ENCODE assay signal across 1 cellular context in the genomic region with DNA sequence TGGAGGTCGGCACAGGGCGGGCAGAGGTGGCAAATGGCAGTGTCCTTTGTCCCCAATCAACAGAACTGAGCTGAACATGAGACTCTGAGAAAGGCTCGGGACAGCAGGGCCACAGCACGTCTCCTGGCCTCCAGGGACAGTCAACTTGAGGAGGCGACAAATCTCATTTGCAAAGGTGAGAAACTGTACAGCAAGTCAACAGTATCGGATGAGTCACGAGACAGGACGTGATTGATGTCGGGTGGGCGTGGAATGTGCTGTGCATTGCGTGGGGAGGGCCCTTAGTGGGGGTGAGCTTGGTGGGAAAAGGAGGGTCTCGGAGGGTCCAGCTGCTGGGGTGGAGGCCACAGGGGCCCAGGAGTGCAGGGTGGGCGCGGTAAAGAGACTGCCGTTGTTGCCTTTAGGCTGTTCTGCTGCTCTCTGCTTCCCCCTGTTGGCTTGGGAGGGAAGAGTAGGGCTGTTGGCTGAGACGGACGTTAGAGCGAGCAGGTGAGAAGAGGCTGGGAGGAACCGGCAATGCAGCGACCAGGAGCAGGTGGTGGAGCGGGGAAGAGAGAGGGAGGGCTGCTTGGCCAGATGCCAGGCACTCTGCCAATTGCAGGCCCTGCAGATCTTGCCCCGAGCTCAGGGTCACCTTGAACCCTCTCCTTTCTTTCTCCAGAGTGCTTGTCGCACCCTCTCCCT.
TF ChIP-seq lines count a peak whose summit lies in the region.

No MANE protein-coding gene starts in this region.

TF ChIP-seq in HEK293, 187 proteins besides CTCF, POLR2A, EP300 and RAD21 (continued from another document and continues in another):
- TF ChIP-seq, protein P1, sequence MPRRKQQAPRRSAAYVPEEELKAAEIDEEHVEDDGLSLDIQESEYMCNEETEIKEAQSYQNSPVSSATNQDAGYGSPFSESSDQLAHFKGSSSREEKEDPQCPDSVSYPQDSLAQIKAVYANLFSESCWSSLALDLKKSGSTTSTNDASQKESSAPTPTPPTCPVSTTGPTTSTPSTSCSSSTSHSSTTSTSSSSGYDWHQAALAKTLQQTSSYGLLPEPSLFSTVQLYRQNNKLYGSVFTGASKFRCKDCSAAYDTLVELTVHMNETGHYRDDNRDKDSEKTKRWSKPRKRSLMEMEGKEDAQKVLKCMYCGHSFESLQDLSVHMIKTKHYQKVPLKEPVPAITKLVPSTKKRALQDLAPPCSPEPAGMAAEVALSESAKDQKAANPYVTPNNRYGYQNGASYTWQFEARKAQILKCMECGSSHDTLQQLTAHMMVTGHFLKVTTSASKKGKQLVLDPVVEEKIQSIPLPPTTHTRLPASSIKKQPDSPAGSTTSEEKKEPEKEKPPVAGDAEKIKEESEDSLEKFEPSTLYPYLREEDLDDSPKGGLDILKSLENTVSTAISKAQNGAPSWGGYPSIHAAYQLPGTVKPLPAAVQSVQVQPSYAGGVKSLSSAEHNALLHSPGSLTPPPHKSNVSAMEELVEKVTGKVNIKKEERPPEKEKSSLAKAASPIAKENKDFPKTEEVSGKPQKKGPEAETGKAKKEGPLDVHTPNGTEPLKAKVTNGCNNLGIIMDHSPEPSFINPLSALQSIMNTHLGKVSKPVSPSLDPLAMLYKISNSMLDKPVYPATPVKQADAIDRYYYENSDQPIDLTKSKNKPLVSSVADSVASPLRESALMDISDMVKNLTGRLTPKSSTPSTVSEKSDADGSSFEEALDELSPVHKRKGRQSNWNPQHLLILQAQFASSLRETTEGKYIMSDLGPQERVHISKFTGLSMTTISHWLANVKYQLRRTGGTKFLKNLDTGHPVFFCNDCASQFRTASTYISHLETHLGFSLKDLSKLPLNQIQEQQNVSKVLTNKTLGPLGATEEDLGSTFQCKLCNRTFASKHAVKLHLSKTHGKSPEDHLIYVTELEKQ (tag by site-specific recombination; IDR thresholded peaks at IDR 0.05; ENCODE audit: borderline replicate concordance), result peak; percentile 42; the same call in 1 of the 2 replicates
- TF ChIP-seq, protein P2, sequence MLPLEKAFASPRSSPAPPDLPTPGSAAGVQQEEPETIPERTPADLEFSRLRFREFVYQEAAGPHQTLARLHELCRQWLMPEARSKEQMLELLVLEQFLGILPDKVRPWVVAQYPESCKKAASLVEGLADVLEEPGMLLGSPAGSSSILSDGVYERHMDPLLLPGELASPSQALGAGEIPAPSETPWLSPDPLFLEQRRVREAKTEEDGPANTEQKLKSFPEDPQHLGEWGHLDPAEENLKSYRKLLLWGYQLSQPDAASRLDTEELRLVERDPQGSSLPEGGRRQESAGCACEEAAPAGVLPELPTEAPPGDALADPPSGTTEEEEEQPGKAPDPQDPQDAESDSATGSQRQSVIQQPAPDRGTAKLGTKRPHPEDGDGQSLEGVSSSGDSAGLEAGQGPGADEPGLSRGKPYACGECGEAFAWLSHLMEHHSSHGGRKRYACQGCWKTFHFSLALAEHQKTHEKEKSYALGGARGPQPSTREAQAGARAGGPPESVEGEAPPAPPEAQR (tag by site-specific recombination; IDR thresholded peaks at IDR 0.05), result peak; percentile 11; the same call in 1 of the 2 replicates
- TF ChIP-seq ZNF560 (tag by site-specific recombination; IDR thresholded peaks at IDR 0.05; ENCODE audit: borderline replicate concordance) (no peak), SP7 (tag by site-specific recombination; IDR thresholded peaks at IDR 0.05) (peak; percentile 74), ZNF692 (tag by site-specific recombination; IDR thresholded peaks at IDR 0.05) (peak; percentile 62; the same call in 1 of the 2 replicates), REPIN1 (tag by site-specific recombination; IDR thresholded peaks at IDR 0.05; ENCODE audit: low read depth) (0 out of 2 replicates have a peak, but pooled peaks have one; percentile 29), ZBTB7A (tag by site-specific recombination; IDR thresholded peaks at IDR 0.05; ENCODE audit: low read depth) (peak; percentile 75), ZNF341 (tag by site-specific recombination; IDR thresholded peaks at IDR 0.05; ENCODE audit: low read depth) (peak; percentile 81), KLF9 (tag by site-specific recombination; IDR thresholded peaks at IDR 0.05; ENCODE audit: low read depth) (peak; percentile 88), ZNF501 (tag by site-specific recombination; IDR thresholded peaks at IDR 0.05) (peak; percentile 49; the same call in 1 of the 2 replicates), ZBTB6 (tag by site-specific recombination; IDR thresholded peaks at IDR 0.05) (peak; percentile 91), ZNF792 (tag by site-specific recombination; IDR thresholded peaks at IDR 0.05) (0 out of 2 replicates have a peak, but pooled peaks have one; percentile 11), ZBTB48 (tag by site-specific recombination; IDR thresholded peaks at IDR 0.05) (peak; percentile 71), ZBTB8A (tag by site-specific recombination; IDR thresholded peaks at IDR 0.05) (0 out of 2 replicates have a peak, but pooled peaks have one; percentile 12), FEZF1 (tag by site-specific recombination; IDR thresholded peaks at IDR 0.05) (peak; percentile 49; the same call in 1 of the 2 replicates), HOXA7 (CRISPR knock-in tag; IDR thresholded peaks at IDR 0.05; ENCODE audit: borderline replicate concordance) (no peak), SCRT1 (tag by site-specific recombination; IDR thresholded peaks at IDR 0.05; ENCODE audit: borderline replicate concordance) (peak; percentile 82), ZNF335 (tag by site-specific recombination; conservative IDR thresholded peaks at IDR 0.05) (no peak), IKZF3 (tag by site-specific recombination; IDR thresholded peaks at IDR 0.05) (0 out of 2 replicates have a peak, but pooled peaks have one; percentile 22), ZNF610 (tag by site-specific recombination; IDR thresholded peaks at IDR 0.05; ENCODE audit: borderline replicate concordance) (peak; percentile 47; the same call in 1 of the 2 replicates), ZNF146 (tag by site-specific recombination; IDR thresholded peaks at IDR 0.05) (0 out of 2 replicates have a peak, but pooled peaks have one; percentile 7), ZNF654 (tag by site-specific recombination; IDR thresholded peaks at IDR 0.05; ENCODE audit: low read depth) (peak; percentile 44), YY2 (tag by site-specific recombination; IDR thresholded peaks at IDR 0.05) (peak; percentile 28; the same call in 1 of the 2 replicates), ZNF600 (tag by site-specific recombination; IDR thresholded peaks at IDR 0.05) (peak; percentile 65), ZNF530 (tag by site-specific recombination; IDR thresholded peaks at IDR 0.05; ENCODE audit: low read depth) (0 out of 2 replicates have a peak, but pooled peaks have one; percentile 27), ZBTB17 (tag by site-specific recombination; IDR thresholded peaks at IDR 0.05) (peak; percentile 56), ZNF324 (tag by site-specific recombination; IDR thresholded peaks at IDR 0.05) (0 out of 2 replicates have a peak, but pooled peaks have one; percentile 36), ZSCAN4 (tag by site-specific recombination; IDR thresholded peaks at IDR 0.05) (0 out of 2 replicates have a peak, but pooled peaks have one; percentile 25), KLF1 (tag by site-specific recombination; IDR thresholded peaks at IDR 0.05) (peak; percentile 48; the same call in 1 of the 2 replicates), EGR2 (tag by site-specific recombination; IDR thresholded peaks at IDR 0.05; ENCODE audit: low read depth) (peak; percentile 92), ZFHX2 (tag by site-specific recombination; conservative IDR thresholded peaks at IDR 0.05) (peak; percentile 95), ZNF274 (IDR thresholded peaks at IDR 0.05; ENCODE audit: low read length) (no peak), ZNF274 (tag by site-specific recombination; IDR thresholded peaks at IDR 0.05; ENCODE audit: borderline replicate concordance) (no peak), ZNF76 (tag by site-specific recombination; IDR thresholded peaks at IDR 0.05; ENCODE audit: borderline replicate concordance, low read depth) (peak; percentile 23; the same call in 1 of the 2 replicates), ZNF585B (tag by site-specific recombination; IDR thresholded peaks at IDR 0.05) (no peak), PRDM6 (tag by site-specific recombination; IDR thresholded peaks at IDR 0.05) (no peak), ZNF558 (tag by site-specific recombination; IDR thresholded peaks at IDR 0.05) (no peak), WT1 (tag by site-specific recombination; IDR thresholded peaks at IDR 0.05) (peak; percentile 41; the same call in 1 of the 2 replicates), ZNF596 (tag by site-specific recombination; IDR thresholded peaks at IDR 0.05) (peak; percentile 83), MEIS1 (CRISPR knock-in tag; IDR thresholded peaks at IDR 0.05; ENCODE audit: borderline replicate concordance) (no peak), KLF7 (tag by site-specific recombination; IDR thresholded peaks at IDR 0.05; ENCODE audit: borderline replicate concordance) (peak; percentile 43; the same call in 1 of the 2 replicates), ZNF571 (tag by site-specific recombination; IDR thresholded peaks at IDR 0.05) (no peak), ZNF23 (tag by site-specific recombination; IDR thresholded peaks at IDR 0.05; ENCODE audit: borderline replicate concordance) (no peak), OSR2 (tag by site-specific recombination; IDR thresholded peaks at IDR 0.05) (no peak), ZNF169 (tag by site-specific recombination; IDR thresholded peaks at IDR 0.05) (no peak), KLF16 (tag by site-specific recombination; IDR thresholded peaks at IDR 0.05) (peak; percentile 77; the same call in 1 of the 2 replicates)
- TF ChIP-seq, protein P3, sequence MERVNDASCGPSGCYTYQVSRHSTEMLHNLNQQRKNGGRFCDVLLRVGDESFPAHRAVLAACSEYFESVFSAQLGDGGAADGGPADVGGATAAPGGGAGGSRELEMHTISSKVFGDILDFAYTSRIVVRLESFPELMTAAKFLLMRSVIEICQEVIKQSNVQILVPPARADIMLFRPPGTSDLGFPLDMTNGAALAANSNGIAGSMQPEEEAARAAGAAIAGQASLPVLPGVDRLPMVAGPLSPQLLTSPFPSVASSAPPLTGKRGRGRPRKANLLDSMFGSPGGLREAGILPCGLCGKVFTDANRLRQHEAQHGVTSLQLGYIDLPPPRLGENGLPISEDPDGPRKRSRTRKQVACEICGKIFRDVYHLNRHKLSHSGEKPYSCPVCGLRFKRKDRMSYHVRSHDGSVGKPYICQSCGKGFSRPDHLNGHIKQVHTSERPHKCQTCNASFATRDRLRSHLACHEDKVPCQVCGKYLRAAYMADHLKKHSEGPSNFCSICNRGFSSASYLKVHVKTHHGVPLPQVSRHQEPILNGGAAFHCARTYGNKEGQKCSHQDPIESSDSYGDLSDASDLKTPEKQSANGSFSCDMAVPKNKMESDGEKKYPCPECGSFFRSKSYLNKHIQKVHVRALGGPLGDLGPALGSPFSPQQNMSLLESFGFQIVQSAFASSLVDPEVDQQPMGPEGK (tag by site-specific recombination; IDR thresholded peaks at IDR 0.05), result peak; percentile 66; the same call in 1 of the 2 replicates
- TF ChIP-seq, protein P4, sequence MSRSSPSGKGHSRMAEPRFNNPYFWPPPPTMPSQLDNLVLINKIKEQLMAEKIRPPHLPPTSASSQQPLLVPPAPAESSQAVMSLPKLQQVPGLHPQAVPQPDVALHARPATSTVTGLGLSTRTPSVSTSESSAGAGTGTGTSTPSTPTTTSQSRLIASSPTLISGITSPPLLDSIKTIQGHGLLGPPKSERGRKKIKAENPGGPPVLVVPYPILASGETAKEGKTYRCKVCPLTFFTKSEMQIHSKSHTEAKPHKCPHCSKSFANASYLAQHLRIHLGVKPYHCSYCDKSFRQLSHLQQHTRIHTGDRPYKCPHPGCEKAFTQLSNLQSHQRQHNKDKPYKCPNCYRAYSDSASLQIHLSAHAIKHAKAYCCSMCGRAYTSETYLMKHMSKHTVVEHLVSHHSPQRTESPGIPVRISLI (tag by site-specific recombination; IDR thresholded peaks at IDR 0.05), result no peak
